18 cellular contexts compared by ENCODE assay signal in the genomic region with DNA sequence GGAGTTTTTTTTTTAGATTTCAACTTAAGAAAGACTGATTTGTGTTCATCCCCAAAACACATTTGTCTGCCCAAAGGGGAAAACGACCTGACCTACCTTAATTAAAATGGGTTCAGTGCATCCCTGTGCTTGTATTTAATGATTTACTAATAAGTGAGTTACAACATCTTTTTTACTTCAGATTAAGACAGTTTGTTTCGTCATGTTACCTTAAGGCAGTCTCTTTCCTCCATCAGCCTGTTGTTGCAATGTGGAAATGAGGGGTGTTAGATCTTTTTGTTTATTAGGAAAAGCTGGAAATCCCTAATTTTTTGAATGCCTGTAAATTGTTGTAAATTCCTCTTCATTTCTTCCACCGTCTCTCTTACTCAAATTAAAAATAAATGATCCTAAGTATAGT.
DNase-seq lines count a peak whose midpoint lies in the region; ATAC-seq and TF ChIP-seq lines count a peak whose summit lies in the region.
"Had no signal": no experiment of that assay in that cellular context is flagged by ENCODE, and none has a peak within 500 bp of the region (broad histone marks: within the 10 kb centered on the region; RNA-seq: fewer than 3 reads in every experiment).

No MANE protein-coding gene starts in this region.

- H3K4me1 Mint-ChIP-seq in CD14-positive monocyte (peaks cover 37% of the 10 kb centered on the region), T-helper 17 cell (peaks cover 5% of the 10 kb centered on the region), HFFc6 (ENCODE audit: low read depth) (peaks cover 43% of the 10 kb centered on the region)

- intact Hi-C loops in CD14-positive monocyte (cut with micrococcal nuclease): no loop called here

- DNase-seq in CD14-positive monocyte (ENCODE audit: low spot score) (no peak), T-helper 17 cell (no peak), kidney tubule cell (ENCODE audit: low spot score) (peak; percentile 15), NCI-H1105 treated with DMSO at 0.1 percent for 48 hours (lab: John Stamatoyannopoulos, UW) (no peak), HFFc6 (no peak)
- DNase-seq: DMS53, GDM1, IMR-90, MV-4-11, NCI-H1694, NCI-H2081, NCI-H2171 treated with DMSO at 0.1 percent for 48 hours, NCI-H524 treated with DMSO at 0.1 percent for 48 hours, Peyer's patch had no signal

- H3K4me3 ChIP-seq in subcutaneous abdominal adipose tissue (ENCODE audit: low read depth in 1 of 5, low read length in 5 of 5): no peak overlapping the region
- H3K4me3 ChIP-seq: Peyer's patch had no signal

- peak overlapping the region in 4 of 7 donors; percentile 3 to 79 (median 40) for H3K27ac Mint-ChIP-seq in CD14-positive monocyte
- peak overlapping the region; percentile 34 for H3K27ac Mint-ChIP-seq in T-helper 17 cell
- no peak overlapping the region for H3K27ac Mint-ChIP-seq in HFFc6

- ATAC-seq in T-helper 17 cell (no peak), HG02763 (IDR thresholded peaks at IDR 0.05; ENCODE audit: unreplicated experiment) (no peak)

- H3K4me1 ChIP-seq in subcutaneous abdominal adipose tissue (ENCODE audit: control insufficient read depth in 5 of 5, insufficient read depth in 5 of 5, low read length in 5 of 5): peaks cover 0 to 45% (median 13%) of the 10 kb centered on the region in 5 donors

- H3K27ac ChIP-seq in subcutaneous abdominal adipose tissue (ENCODE audit: low read depth, low read length): peak overlapping the region; percentile 52
- H3K27ac ChIP-seq: C4-2B, KMS-11, Peyer's patch had no signal

- H3K9me3 Mint-ChIP-seq in CD14-positive monocyte (peaks cover 0 to 2% (median 0%) of the 10 kb centered on the region in 7 donors), HFFc6 (no peaks in the 10 kb centered on the region)

- H3K27me3 Mint-ChIP-seq in CD14-positive monocyte (ENCODE audit: low read depth in 3 of 3) (no peaks in the 10 kb centered on the region), T-helper 17 cell (no peaks in the 10 kb centered on the region), HFFc6 (ENCODE audit: insufficient read depth) (peaks cover 2% of the 10 kb centered on the region; the same call in 1 of the 2 replicates)

- H3K36me3 ChIP-seq in subcutaneous abdominal adipose tissue (ENCODE audit: control insufficient read depth in 5 of 5, insufficient read depth in 5 of 5, low read length in 5 of 5): no peaks in the 10 kb centered on the region
- H3K36me3 ChIP-seq: Peyer's patch had no signal

- H3K36me3 Mint-ChIP-seq in CD14-positive monocyte (peaks cover 4 to 5% of the 10 kb centered on the region in 2 donors), T-helper 17 cell (ENCODE audit: low read depth) (no peaks in the 10 kb centered on the region), HFFc6 (ENCODE audit: low read depth) (no peaks in the 10 kb centered on the region; the same call in 1 of the 2 replicates)

- no peak for TF ChIP-seq CTCF in CD14-positive monocyte (IDR thresholded peaks at IDR 0.05)
- no peak for TF ChIP-seq CTCF in HFFc6 (IDR thresholded peaks at IDR 0.05)

- H3K4me3 Mint-ChIP-seq in CD14-positive monocyte: no peak overlapping the region
- H3K4me3 Mint-ChIP-seq in T-helper 17 cell: no peak overlapping the region
- no peak overlapping the region for H3K4me3 Mint-ChIP-seq in HFFc6

- H3K9me3 ChIP-seq in T-helper 17 cell (ENCODE audit: control insufficient read depth, low read length, poor library complexity, severe bottlenecking): no peaks in the 10 kb centered on the region
- no peaks in the 10 kb centered on the region for H3K9me3 ChIP-seq in subcutaneous abdominal adipose tissue (ENCODE audit: control insufficient read depth in 5 of 5, low read length in 5 of 5)
- H3K9me3 ChIP-seq: Peyer's patch had no signal

- peak overlapping the region in 1 of 5 donors; percentile 56 for H3K9ac ChIP-seq in subcutaneous abdominal adipose tissue (ENCODE audit: low read length in 5 of 5)
- H3K9ac ChIP-seq: KMS-11 had no signal

- H3K27me3 ChIP-seq in subcutaneous abdominal adipose tissue (ENCODE audit: control insufficient read depth in 5 of 5, insufficient read depth in 4 of 5, low read length in 5 of 5): no peaks in the 10 kb centered on the region
- H3K27me3 ChIP-seq: Peyer's patch had no signal
